In the genomic region with DNA sequence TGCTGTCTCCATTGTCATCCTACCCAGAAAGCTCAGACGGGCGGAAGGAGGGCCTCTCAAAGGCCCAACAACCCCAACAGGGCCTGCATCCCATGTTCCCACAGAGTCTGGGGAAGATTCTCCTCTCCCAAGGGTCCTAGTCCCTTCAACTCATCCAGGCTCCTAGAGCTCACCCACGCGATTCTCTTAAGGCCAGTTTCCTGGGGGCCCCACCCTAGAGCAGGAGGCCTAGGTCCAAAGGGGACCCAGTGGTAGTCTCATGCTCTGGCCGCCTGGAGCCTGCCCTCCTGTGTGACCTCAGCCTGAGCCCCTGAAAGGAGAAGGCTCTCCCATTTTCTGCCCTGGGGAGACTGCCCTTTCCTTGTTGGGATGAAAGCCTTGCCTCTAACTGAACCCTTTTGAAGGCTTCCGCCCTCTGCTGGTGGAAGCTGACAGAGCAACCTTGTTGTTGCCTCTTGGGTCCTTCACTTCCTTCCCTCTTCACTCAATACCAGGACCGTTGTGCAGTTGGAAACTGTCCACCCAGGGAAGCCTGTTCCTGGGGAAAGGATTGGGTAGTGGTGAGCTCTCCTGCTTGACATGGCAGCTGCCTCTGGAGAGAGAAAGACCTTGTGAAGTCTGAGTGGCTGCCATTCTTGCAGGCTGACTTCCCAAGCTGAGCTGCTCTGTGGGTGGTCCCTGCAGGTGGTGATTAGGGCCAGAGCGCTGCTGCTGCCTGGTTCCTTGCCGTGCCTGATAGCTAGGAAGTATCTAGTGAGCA, we compare ENCODE assay signal across 8 cellular contexts.
DNase-seq lines count a peak whose midpoint lies in the region; ATAC-seq lines count a peak whose summit lies in the region.

No MANE protein-coding gene starts in this region.

- peak; percentile 73 for DNase-seq in ELR (ENCODE audit: low read depth)
- peak; percentile 63 for DNase-seq in RPMI8226
- DNase-seq in activated naive CD8-positive, alpha-beta T cell treated with anti-CD3 and anti-CD28 coated beads, Interleukin-2, amount 10 ng/mL, durations not matched to agents 7 days and 5 days, result peak; percentile 72
- peak; percentile 47 for DNase-seq in iPS DF 19.7 (ENCODE audit: low read depth, low spot score)
- peak; percentile 52 for DNase-seq in stimulated activated CD4-positive, alpha-beta T cell treated with anti-CD3 and anti-CD28 coated beads, Interleukin-4, amount 100 ng/mL, for 1 hour
- no peak for DNase-seq in COR-L47 (lab: John Stamatoyannopoulos, UW)

- peaks cover 11% of the 10 kb centered on the region for H3K4me1 Mint-ChIP-seq in activated naive CD8-positive, alpha-beta T cell treated with anti-CD3 and anti-CD28 coated beads, Interleukin-2, amount 10 ng/mL, durations not matched to agents 7 days and 5 days

- H3K27me3 Mint-ChIP-seq in activated naive CD8-positive, alpha-beta T cell treated with anti-CD3 and anti-CD28 coated beads, Interleukin-2, amount 10 ng/mL, durations not matched to agents 7 days and 5 days, result no peaks in the 10 kb centered on the region

- H3K27ac Mint-ChIP-seq in activated naive CD8-positive, alpha-beta T cell treated with anti-CD3 and anti-CD28 coated beads, Interleukin-2, amount 10 ng/mL, durations not matched to agents 7 days and 5 days, result peak overlapping the region; percentile 57

- POLR2A ChIA-PET in activated naive CD8-positive, alpha-beta T cell treated with anti-CD3 and anti-CD28 coated beads, Interleukin-2, amount 10 ng/mL, durations not matched to agents 7 days and 5 days (lab: Charles Lee), result interaction anchor here (2.7 kb wide), 1 partner anchor 22 kb away, joined by 10 read pairs; no protein-coding TSS in a partner anchor

- no peaks in the 10 kb centered on the region for H3K9me3 Mint-ChIP-seq in activated naive CD8-positive, alpha-beta T cell treated with anti-CD3 and anti-CD28 coated beads, Interleukin-2, amount 10 ng/mL, durations not matched to agents 7 days and 5 days

- H3K4me3 Mint-ChIP-seq in activated naive CD8-positive, alpha-beta T cell treated with anti-CD3 and anti-CD28 coated beads, Interleukin-2, amount 10 ng/mL, durations not matched to agents 7 days and 5 days, result no peak overlapping the region

- H3K36me3 Mint-ChIP-seq in activated naive CD8-positive, alpha-beta T cell treated with anti-CD3 and anti-CD28 coated beads, Interleukin-2, amount 10 ng/mL, durations not matched to agents 7 days and 5 days, result peaks cover 3% of the 10 kb centered on the region

- peak; percentile 54 for ATAC-seq in HG02981 (IDR thresholded peaks at IDR 0.05; ENCODE audit: unreplicated experiment)
- ATAC-seq in activated naive CD8-positive, alpha-beta T cell treated with anti-CD3 and anti-CD28 coated beads, Interleukin-2, amount 10 ng/mL, durations not matched to agents 7 days and 5 days (ENCODE audit: low read depth), result peak; percentile 82
- no peak for ATAC-seq in HG02610 (IDR thresholded peaks at IDR 0.05; ENCODE audit: unreplicated experiment)
